In the genomic region with DNA sequence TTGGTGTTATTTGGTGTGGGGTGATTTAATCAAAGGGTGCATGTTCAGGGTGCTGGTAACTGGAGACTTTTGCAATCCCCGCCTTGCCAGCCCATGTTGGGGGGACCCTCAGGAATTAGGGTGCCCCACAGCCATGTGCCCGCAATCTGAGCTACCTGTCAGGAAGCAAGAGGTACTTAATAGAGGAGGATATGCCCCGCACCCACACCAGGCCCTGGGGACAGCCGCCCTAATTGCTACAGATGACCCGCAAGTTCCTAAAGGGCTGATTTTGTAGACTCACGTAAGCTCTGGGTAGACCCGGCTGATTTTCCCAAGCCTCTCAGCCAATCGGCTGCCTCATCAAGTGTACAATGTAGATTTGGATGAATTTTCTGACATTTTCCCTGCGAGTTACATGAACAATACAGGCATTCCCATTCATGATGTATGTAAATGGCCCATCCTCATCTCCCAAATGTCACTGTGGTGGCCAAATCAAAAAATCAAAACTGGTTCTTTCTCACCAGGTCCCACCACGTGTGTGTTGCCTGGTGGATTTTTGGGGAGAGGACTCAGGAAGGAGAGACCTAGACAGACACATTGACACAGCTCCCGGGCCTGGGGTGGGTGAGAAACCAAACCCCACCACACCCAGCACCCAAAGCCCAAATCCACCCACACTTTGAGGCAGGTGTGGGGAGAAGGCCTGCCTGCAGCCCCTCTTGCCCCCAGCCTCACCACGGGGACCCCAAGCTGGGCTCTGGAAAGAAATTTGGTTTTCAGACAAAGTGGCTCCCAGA, we compare ENCODE assay signal across 16 cellular contexts.
DNase-seq lines count a peak whose midpoint lies in the region; ATAC-seq and TF ChIP-seq lines count a peak whose summit lies in the region.
"Had no signal": no experiment of that assay in that cellular context is flagged by ENCODE, and none has a peak within 500 bp of the region (broad histone marks: within the 10 kb centered on the region; RNA-seq: fewer than 3 reads in every experiment).

No MANE protein-coding gene starts in this region.

- in situ Hi-C loops in GM13977 (cut with MboI; ENCODE audit: low pct_unique_long_range_greater_than_20kb, low sequenced_read_pairs, unreplicated experiment) (no loop called here), transverse colon (cut with MboI; ENCODE audit: low pct_ligation_motif_present in 1 of 4, low pct_unique_long_range_greater_than_20kb in 1 of 4, low sequenced_read_pairs in 3 of 4) (no loop called here)

- no peak for TF ChIP-seq POLR2A in transverse colon (IDR thresholded peaks at IDR 0.05)

- no peak overlapping the region for H2BK120ac ChIP-seq in neuronal stem cell (ENCODE audit: low read depth, low read length)

- peak; percentile 9 for DNase-seq in activated CD8-positive, alpha-beta memory T cell treated with anti-CD3 and anti-CD28 coated beads for 24 hours
- no peak for DNase-seq in activated CD8-positive, alpha-beta memory T cell treated with anti-CD3 and anti-CD28 coated beads, Interleukin-2, amount 50 U/mL, for 48 hours
- DNase-seq in GM13977 (ENCODE audit: low spot score) (peak; percentile 2), islet precursor cell (peak; percentile 34), neuronal stem cell (ENCODE audit: low spot score) (no peak), T-helper 1 cell (no peak), transverse colon (no peak)
- DNase-seq: 8988T; CD4-positive, alpha-beta memory T cell; DMS153; DMS79; GDM1; HCEC 1CT had no signal

- no peak overlapping the region for H3K9ac ChIP-seq in neuronal stem cell (ENCODE audit: low read depth, low read length, poor library complexity)
- H3K9ac ChIP-seq: BLaER1 had no signal

- H3K4me1 ChIP-seq in neuronal stem cell (ENCODE audit: control insufficient read depth in 2 of 2, insufficient read depth in 1 of 2, low read depth in 1 of 2, low read length in 2 of 2) = peaks cover 0 to 1% of the 10 kb centered on the region in 2 donors
- no peaks in the 10 kb centered on the region for H3K4me1 ChIP-seq in transverse colon
- H3K4me1 ChIP-seq: BLaER1 had no signal

- H3K4me3 ChIP-seq in neuronal stem cell (ENCODE audit: low read length in 2 of 2) (no peak overlapping the region), transverse colon (no peak overlapping the region)
- H3K4me3 ChIP-seq: BLaER1, GM23338 had no signal

- H3K9me3 ChIP-seq in neuronal stem cell (replicated peaks in 1 of 2; ENCODE audit: control insufficient read depth in 2 of 2, insufficient read depth in 1 of 2, low read depth in 1 of 2, low read length in 2 of 2) (peaks cover 2 to 17% of the 10 kb centered on the region in 2 donors), transverse colon (no peaks in the 10 kb centered on the region)
- H3K9me3 ChIP-seq: BLaER1 had no signal

- H4K91ac ChIP-seq in neuronal stem cell (ENCODE audit: low read depth, low read length, poor library complexity) = no peak overlapping the region

- H2BK5ac ChIP-seq in neuronal stem cell (ENCODE audit: low read length) = no peak overlapping the region

- H2AK5ac ChIP-seq in neuronal stem cell (ENCODE audit: low read depth, low read length) = no peak overlapping the region

- intact Hi-C loops in transverse colon (cut with DNase I; ENCODE audit: low total_unique reads) = no loop called here

- H3K27ac ChIP-seq in neuronal stem cell (replicated peaks; ENCODE audit: low read length) = no peak overlapping the region
- H3K27ac ChIP-seq in transverse colon = no peak overlapping the region
- H3K27ac ChIP-seq: BLaER1 had no signal

- H2BK15ac ChIP-seq in neuronal stem cell (ENCODE audit: low read length) = no peak overlapping the region

- ATAC-seq in GM21576 (IDR thresholded peaks at IDR 0.05; ENCODE audit: unreplicated experiment) = no peak
- ATAC-seq: GM23338 had no signal

- H3K18ac ChIP-seq in neuronal stem cell (ENCODE audit: low read length) = peak overlapping the region; percentile 7

- no peak overlapping the region for H3K4ac ChIP-seq in neuronal stem cell (ENCODE audit: low read length)

- no peak for TF ChIP-seq EP300 in transverse colon (IDR thresholded peaks at IDR 0.05; ENCODE audit: low read depth)

- no peak overlapping the region for H3K14ac ChIP-seq in neuronal stem cell (ENCODE audit: low read length)

- H3K36me3 ChIP-seq in neuronal stem cell (replicated peaks in 1 of 2; ENCODE audit: control insufficient read depth in 2 of 2, insufficient read depth in 2 of 2, low read length in 2 of 2) (no peaks in the 10 kb centered on the region), transverse colon (no peaks in the 10 kb centered on the region)
- H3K36me3 ChIP-seq: BLaER1 had no signal

- no peak overlapping the region for H2BK12ac ChIP-seq in neuronal stem cell (ENCODE audit: low read length)

- no peak overlapping the region for H3K4me2 ChIP-seq in neuronal stem cell (ENCODE audit: insufficient read depth, low read length, poor library complexity, severe bottlenecking)
- H3K4me2 ChIP-seq: BLaER1, GM23338 had no signal

- H4K8ac ChIP-seq in neuronal stem cell (ENCODE audit: low read depth, low read length) = no peak overlapping the region

- no peaks in the 10 kb centered on the region for H3K79me1 ChIP-seq in neuronal stem cell (ENCODE audit: low read depth, low read length)

- H3K27me3 ChIP-seq in neuronal stem cell (ENCODE audit: control insufficient read depth in 3 of 3, insufficient read depth in 3 of 3, low read depth in 1 of 3, low read length in 3 of 3) (no peaks in the 10 kb centered on the region), transverse colon (peaks cover 4% of the 10 kb centered on the region)
- H3K27me3 ChIP-seq: BLaER1 had no signal

- no peak for TF ChIP-seq CTCF in GM13977 (IDR thresholded peaks at IDR 0.05; ENCODE audit: extremely low read depth, insufficient read depth, missing control alignments)
- no peak for TF ChIP-seq CTCF in transverse colon (IDR thresholded peaks at IDR 0.05)

- WGBS in neuronal stem cell (ENCODE audit: extremely low coverage in 2 of 2, insufficient read length in 2 of 2, insufficient replicate concordance in 1 of 2), 2 donors = no CpG with 5 or more reads among the region's 12 CpGs
- WGBS in transverse colon (ENCODE audit: low coverage in 1 of 2), 2 donors = 85 to 91% methylated on average over 6 to 12 of the region's 12 CpGs

- no peak overlapping the region for H3K23ac ChIP-seq in neuronal stem cell (ENCODE audit: low read depth, low read length, poor library complexity)

- no peak overlapping the region for H2AFZ ChIP-seq in neuronal stem cell (ENCODE audit: low read length)
- H2AFZ ChIP-seq: GM23338 had no signal

Comparison
In these comparisons a context has a peak if more than half of its experiments do, and no peak if none do; other contexts are left out.
1. DNase-seq: peak in activated CD8-positive, alpha-beta memory T cell treated with anti-CD3 and anti-CD28 coated beads for 24 hours (single experiment), GM13977 (single experiment) and islet precursor cell (single experiment); none in activated CD8-positive, alpha-beta memory T cell treated with anti-CD3 and anti-CD28 coated beads, Interleukin-2, amount 50 U/mL, for 48 hours (single experiment), neuronal stem cell (single experiment), T-helper 1 cell (0 of 5) and transverse colon (single experiment).